20 cellular contexts compared by ENCODE assay signal in genomic region chr12:94856324-94856723, GRCh38.
"Had no signal": no experiment of that assay in that cellular context is flagged by ENCODE, and none has a peak within 500 bp of the region (broad histone marks: within the 10 kb centered on the region; RNA-seq: fewer than 3 reads in every experiment).

No MANE protein-coding gene starts in this region.

- H3K36me3 ChIP-seq: SJSA1 had no signal

- FAIRE-seq: RCC 7860 had no signal

- H3K4me3 ChIP-seq: SJSA1, SK-N-MC had no signal

- DNase-seq: KBM-7, MV-4-11, NCI-H1048, NCI-H1105, NCI-H1417, NCI-H1436 treated with DMSO at 0.1 percent for 48 hours, NCI-H1694 treated with DMSO at 0.1 percent for 48 hours, NCI-H1930, NCI-H2081, NCI-H2107, NCI-H2227 treated with DMSO at 0.1 percent for 48 hours, NCI-H524, NCI-H526 treated with DMSO at 0.1 percent for 48 hours, NCI-H774, Right ventricle myocardium superior, RPMI8226, SIG-M5 had no signal

- H3K9me3 ChIP-seq: SJSA1 had no signal

- H3K27ac ChIP-seq: SJSA1, SK-N-MC had no signal

- H3K27me3 ChIP-seq: SJSA1 had no signal

- H3K4me1 ChIP-seq: SJSA1 had no signal
